Comparison of ENCODE assay signal across 2 cellular contexts in genomic region chr11:8891185-8891584, GRCh38. TPM values are rescaled to one million over a fixed set of nuclear protein-coding genes. Genes with fewer than 3 reads are reported as not detected.
"Had no signal": no experiment of that assay in that cellular context is flagged by ENCODE, and none has a peak within 500 bp of the region (broad histone marks: within the 10 kb centered on the region; RNA-seq: fewer than 3 reads in every experiment).

No MANE protein-coding gene starts in this region.

RNA-seq across cellular contexts. Expression of gene C11orf16, which starts 41.6 kb away (rescaled TPM):
- total RNA-seq: G401, GM12878 had no signal

RNA-seq across cellular contexts. Expression of gene ASCL3, which starts 51.6 kb away (rescaled TPM):
- total RNA-seq: G401, GM12878 had no signal
- polyA plus RNA-seq: GM12878 had no signal
